In the genomic region with DNA sequence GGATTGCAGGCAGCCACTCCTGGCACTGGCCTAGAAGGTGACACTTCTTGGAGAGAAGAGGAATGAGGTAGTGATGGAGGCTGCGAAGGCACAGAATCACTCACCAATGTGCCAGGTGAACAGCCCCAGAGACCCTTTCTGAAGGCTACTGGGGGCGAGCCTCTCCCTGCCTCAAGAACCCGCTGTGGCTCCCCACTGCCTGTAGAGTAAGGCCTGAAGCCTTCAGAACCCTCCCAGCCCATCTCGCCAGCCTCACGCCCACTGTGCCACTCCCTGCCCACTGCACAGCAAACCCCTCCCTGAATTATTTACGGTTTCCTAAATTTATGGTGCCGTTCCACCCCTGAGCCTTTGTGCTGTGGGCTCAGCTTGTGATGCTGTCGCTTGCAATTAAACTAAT, we compare ENCODE assay signal across 11 cellular contexts. TPM values are rescaled to one million over a fixed set of nuclear protein-coding genes. Genes with fewer than 3 reads are reported as not detected.
"Had no signal": no experiment of that assay in that cellular context is flagged by ENCODE, and none has a peak within 500 bp of the region (broad histone marks: within the 10 kb centered on the region; RNA-seq: fewer than 3 reads in every experiment).

No MANE protein-coding gene starts in this region.

- H3K4me1 ChIP-seq: pancreas had no signal

- H3K4me3 ChIP-seq: cardiac muscle cell, esophagus squamous epithelium, pancreas, thyroid gland had no signal

- H3K9me3 ChIP-seq: esophagus squamous epithelium, pancreas, thyroid gland had no signal

- H3K36me3 ChIP-seq: cardiac muscle cell, esophagus squamous epithelium, pancreas, thyroid gland had no signal

- H3K36me3 Mint-ChIP-seq: natural killer cell treated with Interleukin-12 subunit alpha and Interleukin-12 subunit beta and Interleukin-15 and Interleukin-18, amount 100 ng/mL, for 72 hours; stimulated activated effector memory CD8-positive, alpha-beta T cell treated with anti-CD3 and anti-CD28 coated beads, Interleukin-12 subunit alpha, Interleukin-12 subunit beta, amount 100 ng/mL, for 72 hours had no signal

- DNase-seq: activated CD4-positive, CD25-positive, alpha-beta regulatory T cell treated with anti-CD3 and anti-CD28 coated beads, Interleukin-2, amount 50 U/mL, for 72 hours; activated naive CD4-positive, alpha-beta T cell treated with anti-CD3 and anti-CD28 coated beads, Interleukin-2, amount 50 U/mL, for 16 hours; esophagus squamous epithelium; hippocampal formation; mesendoderm; thyroid gland had no signal

- ATAC-seq: natural killer cell treated with Interleukin-12 subunit alpha and Interleukin-12 subunit beta and Interleukin-15 and Interleukin-18, amount 100 ng/mL, for 72 hours had no signal

- H3K27me3 ChIP-seq: cardiac muscle cell, esophagus squamous epithelium, pancreas, thyroid gland had no signal

- H3K9me3 Mint-ChIP-seq: natural killer cell treated with Interleukin-12 subunit alpha and Interleukin-12 subunit beta and Interleukin-15 and Interleukin-18, amount 100 ng/mL, for 72 hours; stimulated activated effector memory CD8-positive, alpha-beta T cell treated with anti-CD3 and anti-CD28 coated beads, Interleukin-12 subunit alpha, Interleukin-12 subunit beta, amount 100 ng/mL, for 72 hours had no signal

- H3K27ac ChIP-seq: cardiac muscle cell, esophagus squamous epithelium, pancreas, thyroid gland had no signal

RNA-seq across cellular contexts. Expression of a gene that starts 24.2 kb away (rescaled TPM):
- total RNA-seq: endothelial cell of umbilical vein had no signal
